In the genomic region with DNA sequence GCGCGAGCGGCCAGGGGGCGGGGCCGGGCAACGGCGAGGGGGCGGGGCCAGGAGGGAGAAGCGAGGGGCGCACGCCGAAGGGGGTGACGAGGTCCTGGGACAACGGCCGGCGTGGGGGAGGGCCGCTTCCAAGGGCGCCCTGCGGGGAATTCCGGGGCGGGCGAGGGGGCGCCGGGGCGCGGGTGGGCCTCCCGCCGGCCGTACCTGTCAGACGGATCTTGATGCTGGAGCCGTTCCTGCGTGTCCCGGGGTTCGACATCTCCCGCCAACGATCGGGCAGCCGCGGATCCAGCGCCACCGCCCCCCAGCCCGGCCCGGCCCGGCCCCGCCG, we compare ENCODE assay signal across 1 cellular context.
TF ChIP-seq lines count a peak whose summit lies in the region.

No MANE protein-coding gene starts in this region.

TF ChIP-seq in HepG2, 621 proteins besides CTCF, POLR2A, EP300 and RAD21 (continued from another document):
- TF ChIP-seq, protein P1, sequence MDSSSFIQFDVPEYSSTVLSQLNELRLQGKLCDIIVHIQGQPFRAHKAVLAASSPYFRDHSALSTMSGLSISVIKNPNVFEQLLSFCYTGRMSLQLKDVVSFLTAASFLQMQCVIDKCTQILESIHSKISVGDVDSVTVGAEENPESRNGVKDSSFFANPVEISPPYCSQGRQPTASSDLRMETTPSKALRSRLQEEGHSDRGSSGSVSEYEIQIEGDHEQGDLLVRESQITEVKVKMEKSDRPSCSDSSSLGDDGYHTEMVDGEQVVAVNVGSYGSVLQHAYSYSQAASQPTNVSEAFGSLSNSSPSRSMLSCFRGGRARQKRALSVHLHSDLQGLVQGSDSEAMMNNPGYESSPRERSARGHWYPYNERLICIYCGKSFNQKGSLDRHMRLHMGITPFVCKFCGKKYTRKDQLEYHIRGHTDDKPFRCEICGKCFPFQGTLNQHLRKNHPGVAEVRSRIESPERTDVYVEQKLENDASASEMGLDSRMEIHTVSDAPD (CRISPR knock-in tag; IDR thresholded peaks at IDR 0.05), result no peak
- TF ChIP-seq NCOA2 (CRISPR knock-in tag; IDR thresholded peaks at IDR 0.05) (no peak), KDM2A (CRISPR knock-in tag; IDR thresholded peaks at IDR 0.05; ENCODE audit: borderline replicate concordance, low read depth) (no peak), SIN3A (IDR thresholded peaks at IDR 0.05; ENCODE audit: borderline replicate concordance, low read depth, low read length) (peak; percentile 41; the same call in 1 of the 2 replicates)
